In genomic region chr6:118893882-118894424, GRCh38 we compare ENCODE assay signal across 8 cellular contexts. TPM values are rescaled to one million over a fixed set of nuclear protein-coding genes. Genes with fewer than 3 reads are reported as not detected.
DNase-seq lines count a peak whose midpoint lies in the region; ATAC-seq and TF ChIP-seq lines count a peak whose summit lies in the region.

TSS of gene ASF1A (plus strand) at chr6:118894152. CDS start at chr6:118894414, 262 bp downstream.

- no peaks in the 10 kb centered on the region for H3K9me3 Mint-ChIP-seq in activated naive CD8-positive, alpha-beta T cell treated with anti-CD3 and anti-CD28 coated beads, Interleukin-2, amount 50 U/mL, for 24 hours
- no peaks in the 10 kb centered on the region for H3K9me3 Mint-ChIP-seq in type B pancreatic cell

- peaks cover 12% of the 10 kb centered on the region for H3K4me1 ChIP-seq in parathyroid adenoma

- DNase-seq in NCI-H1417 treated with DMSO at 0.1 percent for 48 hours (lab: John Stamatoyannopoulos, UW) (peak; percentile 82), SW480 (ENCODE audit: low spot score) (peak; percentile 95), Right ventricle myocardium superior (peak; percentile 97), type B pancreatic cell (ENCODE audit: extremely low spot score, unreplicated experiment) (peak; percentile 96)
- peak; percentile 96 for DNase-seq in activated naive CD8-positive, alpha-beta T cell treated with anti-CD3 and anti-CD28 coated beads, Interleukin-2, amount 50 U/mL, for 24 hours

- peak within 1 kb of the TSS; percentile 94 for H3K27ac Mint-ChIP-seq in activated naive CD8-positive, alpha-beta T cell treated with anti-CD3 and anti-CD28 coated beads, Interleukin-2, amount 50 U/mL, for 24 hours
- H3K27ac Mint-ChIP-seq in type B pancreatic cell, result peak within 1 kb of the TSS; percentile 99

- intact Hi-C loops in Right ventricle myocardium superior (cut with DNase I), result no loop called here

- H3K27me3 Mint-ChIP-seq in activated naive CD8-positive, alpha-beta T cell treated with anti-CD3 and anti-CD28 coated beads, Interleukin-2, amount 50 U/mL, for 24 hours, result peaks cover 2% of the 10 kb centered on the region
- H3K27me3 Mint-ChIP-seq in type B pancreatic cell, result peaks cover 4% of the 10 kb centered on the region

- H3K9me3 ChIP-seq in parathyroid adenoma (ENCODE audit: control insufficient read depth, low read length), result no peaks in the 10 kb centered on the region

- TF ChIP-seq CTCF in GM12875 (IDR thresholded peaks at IDR 0.05; ENCODE audit: borderline replicate concordance, insufficient read depth, low read depth, low read length) (peak; percentile 50), parathyroid adenoma (IDR thresholded peaks at IDR 0.05) (peak; percentile 62), type B pancreatic cell (conservative IDR thresholded peaks at IDR 0.05) (peak; percentile 62)

- peak within 1 kb of the TSS; percentile 98 for H3K27ac ChIP-seq in parathyroid adenoma

- peak within 1 kb of the TSS; percentile 33 for H3K9ac ChIP-seq in parathyroid adenoma

- H3K79me2 ChIP-seq in parathyroid adenoma, result peaks cover 23% of the 10 kb centered on the region

- H3K27me3 ChIP-seq in parathyroid adenoma (ENCODE audit: control insufficient read depth, insufficient read depth, low read length), result no peaks in the 10 kb centered on the region

- peaks cover 68% of the 10 kb centered on the region for H3K4me1 Mint-ChIP-seq in activated naive CD8-positive, alpha-beta T cell treated with anti-CD3 and anti-CD28 coated beads, Interleukin-2, amount 50 U/mL, for 24 hours
- peaks cover 38% of the 10 kb centered on the region for H3K4me1 Mint-ChIP-seq in type B pancreatic cell (ENCODE audit: unreplicated experiment)

- peak within 1 kb of the TSS; percentile 87 for H2AFZ ChIP-seq in parathyroid adenoma

- peaks cover 17% of the 10 kb centered on the region for H3K36me3 Mint-ChIP-seq in activated naive CD8-positive, alpha-beta T cell treated with anti-CD3 and anti-CD28 coated beads, Interleukin-2, amount 50 U/mL, for 24 hours (ENCODE audit: low read depth)
- peaks cover 15% of the 10 kb centered on the region for H3K36me3 Mint-ChIP-seq in type B pancreatic cell

- ATAC-seq in HG02798 (IDR thresholded peaks at IDR 0.05; ENCODE audit: poor library complexity, unreplicated experiment) (peak; percentile 77), Right ventricle myocardium superior (ENCODE audit: poor library complexity) (peak; percentile 93)
- peak; percentile 86 for ATAC-seq in activated naive CD8-positive, alpha-beta T cell treated with anti-CD3 and anti-CD28 coated beads, Interleukin-2, amount 50 U/mL, for 24 hours

- H3K4me2 ChIP-seq in parathyroid adenoma (ENCODE audit: low read length), result peak within 1 kb of the TSS; percentile 87

- H3K4me3 ChIP-seq in GM12875 (ENCODE audit: low read depth, low read length) (peak within 1 kb of the TSS; percentile 77), parathyroid adenoma (ENCODE audit: low read depth, low read length) (peak within 1 kb of the TSS; percentile 80)

- H3K36me3 ChIP-seq in parathyroid adenoma (ENCODE audit: control insufficient read depth, insufficient read depth, low read length), result no peaks in the 10 kb centered on the region

- peak within 1 kb of the TSS; percentile 91 for H3K4me3 Mint-ChIP-seq in activated naive CD8-positive, alpha-beta T cell treated with anti-CD3 and anti-CD28 coated beads, Interleukin-2, amount 50 U/mL, for 24 hours
- peak within 1 kb of the TSS; percentile 95 for H3K4me3 Mint-ChIP-seq in type B pancreatic cell

RNA-seq across cellular contexts. Expression of gene ASF1A, which starts in this region (rescaled TPM):
- total RNA-seq in Right ventricle myocardium superior, result 26.0 TPM
- 25.4 and 32.5 TPM in 2 replicates for total RNA-seq in type B pancreatic cell (ENCODE audit: low replicate concordance)

Comparison
In these comparisons a context has a peak if more than half of its experiments do, and no peak if none do; other contexts are left out.
1. Peak in every context shown above with its lines: DNase-seq, ATAC-seq, H3K4me3 ChIP-seq and H3K27ac ChIP-seq.